ENCODE assay signal across 23 cellular contexts in genomic region chr6:109164331-109164730, GRCh38.
"Had no signal": no experiment of that assay in that cellular context is flagged by ENCODE, and none has a peak within 500 bp of the region (broad histone marks: within the 10 kb centered on the region; RNA-seq: fewer than 3 reads in every experiment).

No MANE protein-coding gene starts in this region.

- H3K27ac ChIP-seq: esophagus squamous epithelium, heart right ventricle, neutrophil, prostate gland, right atrium auricular region, sigmoid colon, stomach, thyroid gland had no signal

- H3K4me3 ChIP-seq: esophagus squamous epithelium, heart right ventricle, lung, mucosa of descending colon, prostate gland, right atrium auricular region, sigmoid colon, stomach, thyroid gland had no signal

- DNase-seq: cerebellar nuclear complex; effector CD8-positive, alpha-beta T cell; endodermal cell; esophagus squamous epithelium; foreskin melanocyte; glutamatergic neuron; heart right ventricle; hippocampal formation; mesenchymal stem cell; mucosa of descending colon; naive B cell; sigmoid colon; stimulated activated CD4-positive, alpha-beta T cell treated with anti-CD3 and anti-CD28 coated beads, Interleukin-2, amount 100 ng/mL, for 24 hours; stimulated activated CD4-positive, alpha-beta T cell treated with anti-CD3 and anti-CD28 coated beads, Interleukin-4, amount 100 ng/mL, for 24 hours; stimulated activated naive CD4-positive, alpha-beta T cell treated with Interleukin-2 at 50 U/mL for 16 hours; stomach; thyroid gland had no signal

- ATAC-seq: heart right ventricle; mucosa of descending colon; natural killer cell treated with Interleukin-12 subunit alpha and Interleukin-12 subunit beta and Interleukin-15 and Interleukin-18, amount 100 ng/mL, for 72 hours; stimulated activated effector memory CD8-positive, alpha-beta T cell treated with anti-CD3 and anti-CD28 coated beads, Interleukin-12 subunit alpha, Interleukin-12 subunit beta, amount 100 ng/mL, for 72 hours had no signal
